ENCODE assay signal across 12 cellular contexts in genomic region chr4:7021930-7022658, GRCh38. TPM values are rescaled to one million over a fixed set of nuclear protein-coding genes. Genes with fewer than 3 reads are reported as not detected.
DNase-seq lines count a peak whose midpoint lies in the region; ATAC-seq and TF ChIP-seq lines count a peak whose summit lies in the region.
"Had no signal": no experiment of that assay in that cellular context is flagged by ENCODE, and none has a peak within 500 bp of the region (broad histone marks: within the 10 kb centered on the region; RNA-seq: fewer than 3 reads in every experiment).

No MANE protein-coding gene starts in this region.

- H3K9me2 ChIP-seq in PC-9 (ENCODE audit: insufficient read depth) = no peaks in the 10 kb centered on the region

- no peak for TF ChIP-seq POLR2A in transverse colon (IDR thresholded peaks at IDR 0.05)

- no peak overlapping the region for H3K4me3 Mint-ChIP-seq in Calu3 (ENCODE audit: low read depth, unreplicated experiment)
- peak overlapping the region; percentile 43 for H3K4me3 Mint-ChIP-seq in endothelial cell (ENCODE audit: unreplicated experiment)
- H3K4me3 Mint-ChIP-seq in nephron progenitor cell = no peak overlapping the region
- H3K4me3 Mint-ChIP-seq: activated CD4-positive, alpha-beta memory T cell treated with anti-CD3 and anti-CD28 coated beads for 36 hours had no signal

- TF ChIP-seq EP300 in transverse colon (IDR thresholded peaks at IDR 0.05; ENCODE audit: low read depth) = no peak

- H3K4me1 ChIP-seq in PC-9 (replicated peaks; ENCODE audit: insufficient read depth) (peaks cover 23% of the 10 kb centered on the region), transverse colon (no peaks in the 10 kb centered on the region)
- H3K4me1 ChIP-seq: body of pancreas, heart right ventricle had no signal

- no peaks in the 10 kb centered on the region for H3K27me3 ChIP-seq in PC-9 (ENCODE audit: insufficient read depth, low read depth)
- H3K27me3 ChIP-seq in transverse colon = no peaks in the 10 kb centered on the region
- H3K27me3 ChIP-seq: body of pancreas, heart right ventricle had no signal

- intact Hi-C loops in Calu3 (cut with micrococcal nuclease; ENCODE audit: unreplicated experiment) (no loop called here), PC-9 (cut with micrococcal nuclease; ENCODE audit: unreplicated experiment) (loop anchor here (1.0 kb wide), 2 partner anchors 12 to 23 kb away; no protein-coding TSS in a partner anchor), transverse colon (cut with DNase I; ENCODE audit: low total_unique reads) (no loop called here)

- peak overlapping the region; percentile 86 for H3K27ac ChIP-seq in PC-9
- H3K27ac ChIP-seq in transverse colon = no peak overlapping the region
- H3K27ac ChIP-seq: body of pancreas, heart right ventricle had no signal

- POLR2A ChIA-PET in PC-9 (lab: Charles Lee; ENCODE audit: unreplicated experiment) = interaction anchor here (0.6 kb wide), 2 partner anchors 30 to 31 kb away, joined by 3 to 5 read pairs; no protein-coding TSS in a partner anchor

- no peaks in the 10 kb centered on the region for H3K27me3 Mint-ChIP-seq in Calu3 (ENCODE audit: unreplicated experiment)
- H3K27me3 Mint-ChIP-seq in endothelial cell (ENCODE audit: unreplicated experiment) = peaks cover 8% of the 10 kb centered on the region
- H3K27me3 Mint-ChIP-seq in nephron progenitor cell (ENCODE audit: low read depth, poor library complexity) = no peaks in the 10 kb centered on the region
- H3K27me3 Mint-ChIP-seq: activated CD4-positive, alpha-beta memory T cell treated with anti-CD3 and anti-CD28 coated beads for 36 hours had no signal

- H3K27ac Mint-ChIP-seq in Calu3 (ENCODE audit: unreplicated experiment) (peak overlapping the region; percentile 7), endothelial cell (ENCODE audit: unreplicated experiment) (peak overlapping the region; percentile 32), nephron progenitor cell (peak overlapping the region; percentile 90)
- H3K27ac Mint-ChIP-seq: activated CD4-positive, alpha-beta memory T cell treated with anti-CD3 and anti-CD28 coated beads for 36 hours had no signal

- no peak for DNase-seq in Calu3
- peak; percentile 85 to 98 for DNase-seq in PC-9
- DNase-seq in endothelial cell (ENCODE audit: low spot score) = no peak
- DNase-seq in nephron progenitor cell = no peak
- DNase-seq in transverse colon = no peak
- DNase-seq: activated CD4-positive, alpha-beta memory T cell treated with anti-CD3 and anti-CD28 coated beads for 36 hours; body of pancreas; heart right ventricle; NCI-H1105 had no signal

- H3K4me1 Mint-ChIP-seq in Calu3 (ENCODE audit: low read depth, unreplicated experiment) (no peaks in the 10 kb centered on the region), endothelial cell (ENCODE audit: unreplicated experiment) (peaks cover 16% of the 10 kb centered on the region), nephron progenitor cell (peaks cover 27% of the 10 kb centered on the region)

- H3K9me3 Mint-ChIP-seq in Calu3 (ENCODE audit: low read depth, unreplicated experiment) (no peaks in the 10 kb centered on the region), endothelial cell (ENCODE audit: unreplicated experiment) (no peaks in the 10 kb centered on the region), nephron progenitor cell (no peaks in the 10 kb centered on the region)
- H3K9me3 Mint-ChIP-seq: activated CD4-positive, alpha-beta memory T cell treated with anti-CD3 and anti-CD28 coated beads for 36 hours had no signal

- in situ Hi-C loops in transverse colon (cut with MboI; ENCODE audit: low pct_ligation_motif_present in 1 of 4, low pct_unique_long_range_greater_than_20kb in 1 of 4, low sequenced_read_pairs in 3 of 4) = no loop called here

- CTCF ChIA-PET in Calu3 (lab: Charles Lee) = no interaction called here
- CTCF ChIA-PET in PC-9 (lab: Charles Lee) = interaction anchor here (0.6 to 1.4 kb wide), 3 partner anchors 21 to 49 kb away, joined by 4 to 14 read pairs (median 11); partner anchors contain the start of gene TADA2B

- H2AFZ ChIP-seq in PC-9 = no peak overlapping the region

- H3F3A ChIP-seq in PC-9 (ENCODE audit: insufficient read depth, low read depth) = peaks cover 22% of the 10 kb centered on the region

- H3K9me3 ChIP-seq in PC-9 (ENCODE audit: insufficient read depth, low read depth) (no peaks in the 10 kb centered on the region), transverse colon (no peaks in the 10 kb centered on the region)
- H3K9me3 ChIP-seq: body of pancreas, heart right ventricle had no signal

- peak overlapping the region; percentile 43; the same call in 1 of the 2 replicates for H3K4me2 ChIP-seq in PC-9

- H3K36me3 Mint-ChIP-seq in Calu3 (ENCODE audit: insufficient read depth, unreplicated experiment) = peaks cover 6% of the 10 kb centered on the region
- H3K36me3 Mint-ChIP-seq in endothelial cell (ENCODE audit: low read depth, unreplicated experiment) = peaks cover 34% of the 10 kb centered on the region
- H3K36me3 Mint-ChIP-seq in nephron progenitor cell (ENCODE audit: low read depth) = peaks cover 56% of the 10 kb centered on the region

- no peak for TF ChIP-seq CTCF in Calu3 (IDR thresholded peaks at IDR 0.05; ENCODE audit: unreplicated experiment)
- TF ChIP-seq CTCF in PC-9 (conservative IDR thresholded peaks at IDR 0.05) = no peak
- no peak for TF ChIP-seq CTCF in endothelial cell (IDR thresholded peaks at IDR 0.05; ENCODE audit: unreplicated experiment)
- no peak for TF ChIP-seq CTCF in nephron progenitor cell (IDR thresholded peaks at IDR 0.05)
- no peak for TF ChIP-seq CTCF in transverse colon (IDR thresholded peaks at IDR 0.05)

- WGBS in transverse colon (ENCODE audit: low coverage in 1 of 2), 2 donors = 85 to 89% methylated on average over 5 to 13 of the region's 13 CpGs

- ATAC-seq in HG03025 (IDR thresholded peaks at IDR 0.05; ENCODE audit: low FRiP score, unreplicated experiment) (no peak), HG03457 (IDR thresholded peaks at IDR 0.05; ENCODE audit: unreplicated experiment) (no peak), HG03135 (IDR thresholded peaks at IDR 0.05; ENCODE audit: unreplicated experiment) (no peak)
- ATAC-seq: body of pancreas, heart right ventricle had no signal

- H3K36me3 ChIP-seq in PC-9 (ENCODE audit: low read depth) (no peaks in the 10 kb centered on the region), transverse colon (peaks cover 0 to 30% (median 9%) of the 10 kb centered on the region in 4 donors)

- 0 out of 2 replicates have a peak, but pooled peaks cover 9% of the 10 kb centered on the region for H3K79me2 ChIP-seq in PC-9 (ENCODE audit: low read depth)

- no peaks in the 10 kb centered on the region for H4K20me1 ChIP-seq in PC-9 (ENCODE audit: insufficient read depth)

- BruUV-seq in Calu3 (replicated peaks; lab: Mats Ljungman, UMichigan) (no TSS peak), PC-9 (replicated peaks; lab: Mats Ljungman, UMichigan) (no TSS peak)

- H3K4me3 ChIP-seq in PC-9 (no peak overlapping the region), transverse colon (no peak overlapping the region)
- H3K4me3 ChIP-seq: body of pancreas, heart right ventricle had no signal

RNA-seq across cellular contexts. Expression of gene TADA2B, which starts 21.1 kb away (rescaled TPM):
- total RNA-seq in Calu3 (2022) (15.1 and 15.8 TPM in 2 replicates), PC-9 (2021) (9.5 and 9.6 TPM in 2 replicates), endothelial cell (ENCODE audit: unreplicated experiment) (20.2 TPM), transverse colon (10 to 100 TPM; 18.7 to 31.8 (median 27.4) TPM)

RNA-seq across cellular contexts. Expression of gene GRPEL1, which starts 45.8 kb away (rescaled TPM):
- total RNA-seq in Calu3 (2022) = 32.2 and 40.4 TPM in 2 replicates
- total RNA-seq in PC-9 (2021) = 49.3 and 49.9 TPM in 2 replicates
- total RNA-seq in endothelial cell (ENCODE audit: unreplicated experiment) = 20.3 TPM
- 10 to 100 TPM in 2 of 4 donors, 1 to 10 TPM in 2; 1.1 to 22.0 (median 12.5) TPM for total RNA-seq in transverse colon

Comparison
In these comparisons a context has a peak if more than half of its experiments do, and no peak if none do; other contexts are left out.
1. DNase-seq: peak in PC-9 (2 of 2); none in Calu3 (single experiment), endothelial cell (single experiment), nephron progenitor cell (single experiment) and transverse colon (single experiment).
2. H3K27ac Mint-ChIP-seq: peak in every context shown above with its lines; median percentile 90 in nephron progenitor cell; 32 in endothelial cell; 7 in Calu3.